In genomic region chr17:75059369-75060345, GRCh38 we compare ENCODE assay signal across 9 cellular contexts. TPM values are rescaled to one million over a fixed set of nuclear protein-coding genes. Genes with fewer than 3 reads are reported as not detected.
DNase-seq lines count a peak whose midpoint lies in the region; ATAC-seq, FAIRE-seq and TF ChIP-seq lines count a peak whose summit lies in the region.
"Had no signal": no experiment of that assay in that cellular context is flagged by ENCODE, and none has a peak within 500 bp of the region (broad histone marks: within the 10 kb centered on the region; RNA-seq: fewer than 3 reads in every experiment).

No MANE protein-coding gene starts in this region.

- no peak overlapping the region for H3K4me3 Mint-ChIP-seq in naive thymus-derived CD8-positive, alpha-beta T cell
- H3K4me3 Mint-ChIP-seq: CD8-positive, alpha-beta memory T cell had no signal

- peaks cover 5 to 18% (median 13%) of the 10 kb centered on the region in 4 donors for H3K4me1 Mint-ChIP-seq in naive thymus-derived CD8-positive, alpha-beta T cell

- no peaks in the 10 kb centered on the region for H3K9me3 Mint-ChIP-seq in naive thymus-derived CD8-positive, alpha-beta T cell
- H3K9me3 Mint-ChIP-seq: CD8-positive, alpha-beta memory T cell had no signal

- H3K36me3 Mint-ChIP-seq in naive thymus-derived CD8-positive, alpha-beta T cell = peaks cover 0 to 71% (median 8%) of the 10 kb centered on the region in 3 donors

- peak; percentile 82 to 84 for ATAC-seq in naive thymus-derived CD8-positive, alpha-beta T cell
- no peak for ATAC-seq in GM21367 (IDR thresholded peaks at IDR 0.05; ENCODE audit: unreplicated experiment)

- no peak for FAIRE-seq in RCC 7860 (lab: Jason Lieb, UNC)

- peak overlapping the region; percentile 44 to 84 (median 66) for H3K27ac Mint-ChIP-seq in naive thymus-derived CD8-positive, alpha-beta T cell

- POLR2A ChIA-PET in naive thymus-derived CD8-positive, alpha-beta T cell (lab: Charles Lee) = interaction anchor here (0.5 to 2.3 kb wide), 14 partner anchors 11 to 142 kb away, joined by 3 to 15 read pairs (median 4); partner anchors contain the start of genes MRPL58, NT5C and SLC16A5

- no peaks in the 10 kb centered on the region for H3K27me3 Mint-ChIP-seq in naive thymus-derived CD8-positive, alpha-beta T cell
- H3K27me3 Mint-ChIP-seq: CD8-positive, alpha-beta memory T cell had no signal

- no peak for TF ChIP-seq POLR2A in erythroblast (IDR thresholded peaks at IDR 0.05; ENCODE audit: low read length)

- DNase-seq in NCI-H345 (lab: John Stamatoyannopoulos, UW) = peak; percentile 4
- no peak for DNase-seq in NCI-H345 treated with DMSO at 0.1 percent for 48 hours (lab: John Stamatoyannopoulos, UW; ENCODE audit: unreplicated experiment)
- DNase-seq in RCC 7860 (ENCODE audit: low spot score) = peak; percentile 22
- DNase-seq in erythroblast (lab: John Stamatoyannopoulos, UW) = peak; percentile 22 to 39
- peak in 2 of 10 donors; percentile 43 to 47 for DNase-seq in naive thymus-derived CD8-positive, alpha-beta T cell
- no peak for DNase-seq in stimulated activated CD8-positive, alpha-beta memory T cell treated with anti-CD3 and anti-CD28 coated beads, Interleukin-4, amount 100 ng/mL, for 48 hours
- DNase-seq in HuH-7.5 (ENCODE audit: low spot score) = no peak

RNA-seq across cellular contexts. Expression of gene KCTD2, which starts 12.6 kb away (rescaled TPM):
- 10 to 100 TPM; 25.0 to 28.6 TPM for total RNA-seq in naive thymus-derived CD8-positive, alpha-beta T cell
- 10 to 100 TPM in 1 of 3 donors, 1 to 10 TPM in 2; 6.8 to 10.9 (median 7.8) TPM for polyA plus RNA-seq in naive thymus-derived CD8-positive, alpha-beta T cell

RNA-seq across cellular contexts. Expression of gene ATP5PD, which starts 12.9 kb away (rescaled TPM):
- 100 to 1,000 TPM; 149 to 160 TPM for total RNA-seq in naive thymus-derived CD8-positive, alpha-beta T cell
- 100 to 1,000 TPM; 406 to 455 (median 449) TPM for polyA plus RNA-seq in naive thymus-derived CD8-positive, alpha-beta T cell

RNA-seq across cellular contexts. Expression of gene SLC16A5, which starts 28.1 kb away (rescaled TPM):
- total RNA-seq in naive thymus-derived CD8-positive, alpha-beta T cell = 10 to 100 TPM; 14.2 to 14.8 TPM
- 1 to 10 TPM; 1.4 to 4.1 (median 3.1) TPM for polyA plus RNA-seq in naive thymus-derived CD8-positive, alpha-beta T cell

RNA-seq across cellular contexts. Expression of gene MRPL58, which starts 47.2 kb away (rescaled TPM):
- total RNA-seq in naive thymus-derived CD8-positive, alpha-beta T cell = 10 to 100 TPM; 23.9 to 29.4 TPM
- 10 to 100 TPM; 44.9 to 58.1 (median 53.6) TPM for polyA plus RNA-seq in naive thymus-derived CD8-positive, alpha-beta T cell

RNA-seq across cellular contexts. Expression of gene ARMC7, which starts 50.1 kb away (rescaled TPM):
- total RNA-seq in naive thymus-derived CD8-positive, alpha-beta T cell = 10 to 100 TPM; 15.6 to 16.7 TPM
- polyA plus RNA-seq in naive thymus-derived CD8-positive, alpha-beta T cell = 1 to 10 TPM; 2.7 to 3.3 (median 2.9) TPM

Comparison
In these comparisons a context has a peak if more than half of its experiments do, and no peak if none do; other contexts are left out.
1. DNase-seq: peak in NCI-H345 (single experiment), RCC 7860 (single experiment) and erythroblast (2 of 2); none in NCI-H345 treated with DMSO at 0.1 percent for 48 hours (single experiment), stimulated activated CD8-positive, alpha-beta memory T cell treated with anti-CD3 and anti-CD28 coated beads, Interleukin-4, amount 100 ng/mL, for 48 hours (single experiment) and HuH-7.5 (single experiment).